ENCODE assay signal across 23 cellular contexts in the genomic region with DNA sequence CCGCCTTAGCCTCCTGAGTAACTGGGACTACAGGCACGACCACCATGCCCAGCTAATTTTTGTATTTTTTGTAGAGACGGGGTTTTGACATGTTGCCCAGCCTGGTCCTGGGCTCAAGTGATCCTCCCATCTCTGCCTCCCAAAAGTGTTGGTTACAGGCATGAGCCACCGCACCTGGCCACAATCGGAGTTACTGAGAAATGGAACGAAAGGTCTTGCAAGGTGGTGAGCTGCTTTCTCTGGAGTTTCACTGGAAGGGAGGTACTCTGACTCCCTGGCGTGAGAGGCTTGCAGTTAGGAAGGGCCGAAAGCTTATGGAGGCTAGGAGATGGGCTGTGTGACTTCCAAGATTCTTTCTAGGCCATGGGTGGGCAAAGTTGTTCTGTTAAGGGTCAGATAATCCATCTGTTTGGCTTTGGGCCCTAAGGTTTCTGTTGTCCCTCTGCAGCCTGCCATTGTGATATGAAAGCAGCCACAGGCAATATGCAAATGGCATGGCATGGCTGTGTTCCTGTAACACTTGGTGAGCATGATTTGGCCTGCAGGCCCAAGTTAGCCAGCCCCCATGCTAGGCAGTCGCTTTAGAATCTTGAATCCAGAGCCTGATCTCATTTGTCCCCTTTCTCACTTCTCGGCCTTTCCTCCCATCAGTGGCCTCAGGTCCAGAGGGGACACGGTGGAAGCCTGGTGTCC.
"Had no signal": no experiment of that assay in that cellular context is flagged by ENCODE, and none has a peak within 500 bp of the region (broad histone marks: within the 10 kb centered on the region; RNA-seq: fewer than 3 reads in every experiment).

No MANE protein-coding gene starts in this region.

- H3K9ac ChIP-seq: parathyroid adenoma had no signal

- DNase-seq: nephron progenitor cell; occipital lobe; ovary; psoas muscle; right lobe of liver; sigmoid colon; small intestine; stimulated activated CD4-positive, alpha-beta T cell treated with anti-CD3 and anti-CD28 coated beads, Interleukin-15, amount 100 ng/mL, for 24 hours; stimulated activated CD4-positive, alpha-beta T cell treated with anti-CD3 and anti-CD28 coated beads, Interleukin-2, amount 100 ng/mL, for 24 hours; stimulated activated CD4-positive, alpha-beta T cell treated with anti-CD3 and anti-CD28 coated beads, Interleukin-2, amount 100 ng/mL, for 48 hours; stimulated activated CD4-positive, alpha-beta T cell treated with anti-CD3 and anti-CD28 coated beads, Interleukin-4, amount 100 ng/mL, for 24 hours; stimulated activated naive B cell treated with anti-CD40 and anti-IgM and Interleukin-4, amounts not matched to agents 10 μg/mL and 1 μg/mL and 100 μg/mL, for 72 hours; stimulated activated naive CD4-positive, alpha-beta T cell treated with Interleukin-2 at 50 U/mL for 16 hours; stomach; thyroid gland; trophoblast cell; upper lobe of left lung had no signal

- H2AFZ ChIP-seq: parathyroid adenoma had no signal

- H3K9me3 ChIP-seq: ovary, psoas muscle, right lobe of liver, sigmoid colon, stomach, thoracic aorta, thyroid gland, tibial nerve, upper lobe of left lung, vagina had no signal

- H3K79me2 ChIP-seq: parathyroid adenoma had no signal

- H3K4me3 ChIP-seq: ovary, psoas muscle, right lobe of liver, sigmoid colon, stomach, thoracic aorta, thyroid gland, tibial nerve, upper lobe of left lung, vagina had no signal

- H3K27ac ChIP-seq: ovary, parathyroid adenoma, psoas muscle, right lobe of liver, sigmoid colon, stomach, thoracic aorta, thyroid gland, tibial nerve, upper lobe of left lung, vagina had no signal

- H3K36me3 ChIP-seq: ovary, right lobe of liver, sigmoid colon, stomach, thoracic aorta, thyroid gland, tibial nerve, upper lobe of left lung, vagina had no signal

- ATAC-seq: psoas muscle; right cardiac atrium; right lobe of liver; stimulated activated effector memory CD8-positive, alpha-beta T cell treated with anti-CD3 and anti-CD28 coated beads, Interleukin-12 subunit alpha, Interleukin-12 subunit beta, amount 100 ng/mL, for 72 hours; stimulated activated naive B cell treated with anti-CD40 and anti-IgM and Interleukin-4, amounts not matched to agents 10 μg/mL and 1 μg/mL and 100 μg/mL, for 72 hours had no signal

- H3K4me1 ChIP-seq: parathyroid adenoma, psoas muscle, sigmoid colon, stomach, upper lobe of left lung had no signal

- H3K27me3 ChIP-seq: ovary, right lobe of liver, sigmoid colon, stomach, thyroid gland, tibial nerve, upper lobe of left lung, vagina had no signal
